ENCODE assay signal across 10 cellular contexts in genomic region chr2:47771211-47771610, GRCh38. TPM values are rescaled to one million over a fixed set of nuclear protein-coding genes. Genes with fewer than 3 reads are reported as not detected.
DNase-seq lines count a peak whose midpoint lies in the region; ATAC-seq and TF ChIP-seq lines count a peak whose summit lies in the region.
"Had no signal": no experiment of that assay in that cellular context is flagged by ENCODE, and none has a peak within 500 bp of the region (broad histone marks: within the 10 kb centered on the region; RNA-seq: fewer than 3 reads in every experiment).

No MANE protein-coding gene starts in this region.

- TF ChIP-seq CTCF in cardiac fibroblast (IDR thresholded peaks at IDR 0.05; ENCODE audit: low read depth, low read length): no peak

- CTCF ChIA-PET in CD8-positive, alpha-beta memory T cell (lab: Charles Lee): interaction anchor here (0.7 to 1.5 kb wide), 3 partner anchors 12 to 436 kb away, joined by 3 to 8 read pairs (median 3); partner anchors contain the start of gene MSH6

- DNase-seq in EH (ENCODE audit: low read depth): peak; percentile 95
- peak; percentile 67 for DNase-seq in NAMALWA (ENCODE audit: low spot score)
- DNase-seq in cardiac fibroblast (ENCODE audit: low read depth in 2 of 2): peak; percentile 96 to 99
- DNase-seq in non-pigmented ciliary epithelial cell (ENCODE audit: low read depth): peak; percentile 78
- no peak for DNase-seq in CD8-positive, alpha-beta memory T cell
- no peak for DNase-seq in NCI-H187 (lab: John Stamatoyannopoulos, UW)

- no peak overlapping the region for H3K27ac ChIP-seq in CD8-positive, alpha-beta memory T cell (ENCODE audit: low read depth, low read length)
- H3K27ac ChIP-seq: parathyroid adenoma had no signal

- POLR2A ChIA-PET in CD8-positive, alpha-beta memory T cell (lab: Charles Lee): no interaction called here

- H3K4me3 ChIP-seq in cardiac fibroblast (replicated peaks in 1 of 2; ENCODE audit: low read depth in 2 of 2, low read length in 2 of 2): no peak overlapping the region
- no peak overlapping the region for H3K4me3 ChIP-seq in CD8-positive, alpha-beta memory T cell (ENCODE audit: low read length)
- H3K4me3 ChIP-seq: uterus had no signal

- no peak overlapping the region for H3K27ac Mint-ChIP-seq in CD8-positive, alpha-beta memory T cell
- no peak overlapping the region for H3K27ac Mint-ChIP-seq in activated T-helper 17 cell treated with anti-CD3 and anti-CD28 coated beads, Interleukin-2, amount 50 U/mL, for 72 hours

- no peaks in the 10 kb centered on the region for H3K36me3 Mint-ChIP-seq in CD8-positive, alpha-beta memory T cell
- no peaks in the 10 kb centered on the region for H3K36me3 Mint-ChIP-seq in activated T-helper 17 cell treated with anti-CD3 and anti-CD28 coated beads, Interleukin-2, amount 50 U/mL, for 72 hours (ENCODE audit: low read depth)

- peaks cover 7% of the 10 kb centered on the region for H3K4me1 ChIP-seq in CD8-positive, alpha-beta memory T cell (ENCODE audit: insufficient read depth, low read length)
- H3K4me1 ChIP-seq: parathyroid adenoma, uterus had no signal

- H3K27me3 ChIP-seq in CD8-positive, alpha-beta memory T cell (ENCODE audit: insufficient read depth, low read length, poor library complexity, severe bottlenecking): no peaks in the 10 kb centered on the region
- H3K27me3 ChIP-seq: uterus had no signal

- H3K9me3 ChIP-seq in CD8-positive, alpha-beta memory T cell (ENCODE audit: low read length): no peaks in the 10 kb centered on the region

- no peak overlapping the region for H3K4me3 Mint-ChIP-seq in CD8-positive, alpha-beta memory T cell
- no peak overlapping the region for H3K4me3 Mint-ChIP-seq in activated T-helper 17 cell treated with anti-CD3 and anti-CD28 coated beads, Interleukin-2, amount 50 U/mL, for 72 hours

- H3K27me3 Mint-ChIP-seq in CD8-positive, alpha-beta memory T cell: peaks cover 0 to 1% of the 10 kb centered on the region in 2 donors
- H3K27me3 Mint-ChIP-seq in activated T-helper 17 cell treated with anti-CD3 and anti-CD28 coated beads, Interleukin-2, amount 50 U/mL, for 72 hours: no peaks in the 10 kb centered on the region

- H3K4me1 Mint-ChIP-seq in CD8-positive, alpha-beta memory T cell: peaks cover 3 to 6% (median 5%) of the 10 kb centered on the region in 3 donors
- H3K4me1 Mint-ChIP-seq in activated T-helper 17 cell treated with anti-CD3 and anti-CD28 coated beads, Interleukin-2, amount 50 U/mL, for 72 hours: peaks cover 5% of the 10 kb centered on the region

- H3K36me3 ChIP-seq in CD8-positive, alpha-beta memory T cell (ENCODE audit: insufficient read depth, low read length): no peaks in the 10 kb centered on the region
- H3K36me3 ChIP-seq: uterus had no signal

- no peak for ATAC-seq in HG03457 (IDR thresholded peaks at IDR 0.05; ENCODE audit: unreplicated experiment)
- no peak for ATAC-seq in activated T-helper 17 cell treated with anti-CD3 and anti-CD28 coated beads, Interleukin-2, amount 50 U/mL, for 72 hours (replicated peaks)

- H3K9me3 Mint-ChIP-seq in CD8-positive, alpha-beta memory T cell: no peaks in the 10 kb centered on the region
- peaks cover 5% of the 10 kb centered on the region for H3K9me3 Mint-ChIP-seq in activated T-helper 17 cell treated with anti-CD3 and anti-CD28 coated beads, Interleukin-2, amount 50 U/mL, for 72 hours

RNA-seq across cellular contexts. Expression of gene MSH6, which starts 11.7 kb away (rescaled TPM):
- total RNA-seq in CD8-positive, alpha-beta memory T cell: 100 to 1,000 TPM; 142 to 152 TPM
- polyA plus RNA-seq in CD8-positive, alpha-beta memory T cell: 17.6 TPM
- total RNA-seq in activated T-helper 17 cell treated with anti-CD3 and anti-CD28 coated beads, Interleukin-2, amount 50 U/mL, for 72 hours: 100 to 1,000 TPM in 1 of 2 donors, 10 to 100 TPM in 1; 88.9 to 121 TPM

Comparison
In these comparisons a context has a peak if more than half of its experiments do, and no peak if none do; other contexts are left out.
1. DNase-seq: peak in EH (single experiment), NAMALWA (single experiment), cardiac fibroblast (2 of 2) and non-pigmented ciliary epithelial cell (single experiment); none in CD8-positive, alpha-beta memory T cell (0 of 5) and NCI-H187 (0 of 2).